ENCODE assay signal across 1 cellular context in the genomic region with DNA sequence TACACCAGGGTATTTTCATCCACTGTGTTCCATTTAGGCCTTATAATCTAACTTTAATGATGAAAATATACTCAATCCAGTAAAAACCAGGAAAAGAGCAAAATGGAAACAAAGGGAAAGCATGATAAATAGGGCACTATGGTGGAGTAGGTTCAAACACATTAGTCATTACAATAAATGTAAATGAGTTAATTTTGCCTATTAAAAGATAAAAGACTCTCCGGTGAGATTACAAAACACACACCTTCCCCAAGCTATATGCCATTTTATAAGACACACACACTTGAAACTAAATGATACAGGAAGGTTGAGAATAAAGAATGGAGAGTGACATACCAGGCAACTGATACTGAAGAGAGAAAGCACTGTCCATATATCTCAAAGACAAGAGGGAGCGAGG.
A peak's percentile ranks its signal among the peaks of the same experiment; 100 is the strongest.
TF ChIP-seq lines count a peak whose summit lies in the region.

No MANE protein-coding gene starts in this region.

TF ChIP-seq in HepG2, 621 proteins besides CTCF, POLR2A, EP300 and RAD21:
- TF ChIP-seq ZNF354B (CRISPR knock-in tag; IDR thresholded peaks at IDR 0.05): peak; percentile 51; the same call in 1 of the 2 replicates
- TF ChIP-seq, protein P1, sequence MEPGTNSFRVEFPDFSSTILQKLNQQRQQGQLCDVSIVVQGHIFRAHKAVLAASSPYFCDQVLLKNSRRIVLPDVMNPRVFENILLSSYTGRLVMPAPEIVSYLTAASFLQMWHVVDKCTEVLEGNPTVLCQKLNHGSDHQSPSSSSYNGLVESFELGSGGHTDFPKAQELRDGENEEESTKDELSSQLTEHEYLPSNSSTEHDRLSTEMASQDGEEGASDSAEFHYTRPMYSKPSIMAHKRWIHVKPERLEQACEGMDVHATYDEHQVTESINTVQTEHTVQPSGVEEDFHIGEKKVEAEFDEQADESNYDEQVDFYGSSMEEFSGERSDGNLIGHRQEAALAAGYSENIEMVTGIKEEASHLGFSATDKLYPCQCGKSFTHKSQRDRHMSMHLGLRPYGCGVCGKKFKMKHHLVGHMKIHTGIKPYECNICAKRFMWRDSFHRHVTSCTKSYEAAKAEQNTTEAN (CRISPR knock-in tag; conservative IDR thresholded peaks at IDR 0.05): no peak
